ENCODE assay signal across 8 cellular contexts in the genomic region with DNA sequence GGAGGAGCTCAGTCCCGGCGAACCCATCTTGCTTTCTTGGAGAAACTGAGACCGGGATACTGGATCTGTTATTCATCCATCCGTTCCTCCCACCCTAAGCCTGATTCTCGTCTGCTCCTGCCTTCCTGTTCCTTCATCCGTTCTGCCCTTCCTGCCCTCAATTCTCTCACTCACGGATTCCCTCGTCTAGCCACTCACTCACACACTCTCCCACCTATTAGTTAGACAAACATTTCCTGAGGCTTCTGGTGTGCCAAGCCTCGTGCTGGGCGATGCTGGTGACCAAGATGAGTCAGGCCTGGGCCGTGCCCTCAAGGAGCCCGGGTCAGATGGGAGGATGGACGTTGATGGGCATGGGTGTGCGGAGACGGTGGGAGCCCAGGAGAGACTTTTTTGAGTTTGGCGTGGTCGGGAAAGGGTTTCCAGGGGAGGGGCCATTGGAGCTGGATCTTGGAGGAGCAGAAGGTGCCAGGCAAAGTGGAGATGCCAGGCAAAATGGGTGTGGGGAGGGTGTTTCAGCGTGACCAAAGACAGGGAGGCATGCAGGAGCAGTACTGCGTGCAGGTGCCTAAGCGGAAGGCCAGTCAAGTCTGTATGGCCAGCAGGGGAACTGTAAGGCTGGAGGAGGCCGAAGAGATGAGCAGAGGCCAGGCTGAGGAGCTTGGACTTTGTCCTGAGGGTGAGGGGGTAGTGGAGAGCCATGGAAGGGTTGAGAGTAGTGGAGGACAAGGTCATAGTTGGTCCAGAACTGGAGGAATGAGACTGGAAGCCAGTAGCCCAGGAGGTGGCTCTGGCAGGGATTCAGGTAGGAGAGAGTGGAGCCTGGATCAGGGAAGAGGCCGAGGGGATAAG. TPM values are rescaled to one million over a fixed set of nuclear protein-coding genes. Genes with fewer than 3 reads are reported as not detected.
A peak's percentile ranks its signal among the peaks of the same experiment; 100 is the strongest.
DNase-seq lines count a peak whose midpoint lies in the region; ATAC-seq and TF ChIP-seq lines count a peak whose summit lies in the region.

No MANE protein-coding gene starts in this region.

- H3K27ac ChIP-seq in AG04450 (ENCODE audit: low read depth, low read length) (peak overlapping the region; percentile 78), caudate nucleus (ENCODE audit: low read depth, low read length) (peak overlapping the region; percentile 87), muscle layer of colon (ENCODE audit: low read depth, low read length) (peak overlapping the region; percentile 91)

- H3K27me3 ChIP-seq in AG04450 (ENCODE audit: control insufficient read depth, insufficient read depth, low read length) (peaks cover 6% of the 10 kb centered on the region), muscle layer of colon (ENCODE audit: control insufficient read depth in 1 of 2, insufficient read depth in 2 of 2, low read length in 2 of 2) (no peaks in the 10 kb centered on the region)

- TF ChIP-seq CTCF in AG04450 (IDR thresholded peaks at IDR 0.05; ENCODE audit: low read depth, low read length), result no peak; the same call in 1 of the 2 replicates

- DNase-seq in AG04450 (ENCODE audit: low read depth, low spot score) (no peak), HuH-7 (ENCODE audit: low spot score) (peak; percentile 63), caudate nucleus (lab: John Stamatoyannopoulos, UW) (peak in 5 of 61 donors; percentile 21 to 54 (median 52)), A172 (ENCODE audit: low spot score) (no peak), 8988T (no peak)

- ATAC-seq in HG03175 (IDR thresholded peaks at IDR 0.05; ENCODE audit: unreplicated experiment) (no peak), HG03469 (IDR thresholded peaks at IDR 0.05; ENCODE audit: unreplicated experiment) (no peak)

- CTCF ChIA-PET in AG04450 (lab: Charles Lee), result interaction anchor here (0.7 to 1.3 kb wide), 2 partner anchors 38 to 41 kb away, joined by 3 to 5 read pairs; no protein-coding TSS in a partner anchor

- POLR2A ChIA-PET in AG04450 (lab: Yijun Ruan, JAX), result interaction anchor here (1.2 to 1.3 kb wide), 2 partner anchors 26 to 142 kb away, joined by 3 to 4 read pairs; no protein-coding TSS in a partner anchor

- peaks cover 40% of the 10 kb centered on the region for H3K4me1 ChIP-seq in muscle layer of colon (ENCODE audit: insufficient read depth, low read length)

- H3K36me3 ChIP-seq in muscle layer of colon (ENCODE audit: insufficient read depth, low read length), result no peaks in the 10 kb centered on the region

- peak overlapping the region; percentile 89 for H3K9ac ChIP-seq in muscle layer of colon (ENCODE audit: low read length)

- H3K4me3 ChIP-seq in AG04450 (ENCODE audit: low read depth, low read length) (peak overlapping the region; percentile 81), muscle layer of colon (ENCODE audit: low read depth in 1 of 2, low read length in 2 of 2) (peak overlapping the region; percentile 59 to 67)

- H3K9me3 ChIP-seq in AG04450 (ENCODE audit: control insufficient read depth, insufficient read depth, low read length) (no peaks in the 10 kb centered on the region), muscle layer of colon (ENCODE audit: low read length) (no peaks in the 10 kb centered on the region)

RNA-seq across cellular contexts. Expression of gene CNFN, which starts 7.4 kb away (rescaled TPM):
- polyA plus RNA-seq in AG04450 (2011; rRNA removed), result 0.20 TPM in 1 of 2 replicates, not detected in the other
- polyA minus RNA-seq in AG04450 (2011; rRNA and poly(A)+ RNA removed), result not detected in 2 replicates
- total RNA-seq in A172 (2014; rRNA removed; shearing (Covaris generic)), result 0.34 and 2.8 TPM in 2 replicates

RNA-seq across cellular contexts. Expression of gene LIPE, which starts 29.6 kb away (rescaled TPM):
- 1.5 and 2.0 TPM in 2 replicates for polyA plus RNA-seq in AG04450 (2011; rRNA removed)
- polyA minus RNA-seq in AG04450 (2011; rRNA and poly(A)+ RNA removed), result 1.4 and 3.7 TPM in 2 replicates
- 1.2 TPM in 1 of 2 replicates, not detected in the other for total RNA-seq in A172 (2014; rRNA removed; shearing (Covaris generic))

RNA-seq across cellular contexts. Expression of gene CXCL17, which starts 45.2 kb away (rescaled TPM):
- not detected in 2 replicates for polyA plus RNA-seq in AG04450 (2011; rRNA removed)
- polyA minus RNA-seq in AG04450 (2011; rRNA and poly(A)+ RNA removed), result not detected in 2 replicates
- not detected in 2 replicates for total RNA-seq in A172 (2014; rRNA removed; shearing (Covaris generic))
